19 cellular contexts compared by ENCODE assay signal in the genomic region with DNA sequence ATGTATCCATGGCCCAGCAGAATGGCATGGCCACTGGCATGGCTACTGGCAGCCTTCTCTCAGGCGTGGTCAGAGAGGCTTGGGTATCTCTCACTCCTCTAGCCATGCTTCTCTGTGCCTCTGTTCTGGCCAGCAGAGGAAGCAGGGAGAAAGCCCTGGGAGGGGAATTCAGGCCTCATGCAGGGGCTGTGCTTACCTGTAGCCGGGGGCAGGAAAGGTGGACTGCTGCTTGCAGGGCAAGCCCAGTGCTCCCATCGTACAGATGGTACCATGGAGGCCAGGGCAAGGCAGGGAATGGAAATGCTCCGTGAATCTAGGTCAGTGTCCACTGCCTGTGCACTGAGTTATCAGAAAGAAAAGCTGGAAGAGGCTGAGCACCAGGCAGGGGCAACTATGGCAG. TPM values are rescaled to one million over a fixed set of nuclear protein-coding genes. Genes with fewer than 3 reads are reported as not detected.
DNase-seq lines count a peak whose midpoint lies in the region; ATAC-seq, FAIRE-seq and TF ChIP-seq lines count a peak whose summit lies in the region.
"Had no signal": no experiment of that assay in that cellular context is flagged by ENCODE, and none has a peak within 500 bp of the region (broad histone marks: within the 10 kb centered on the region; RNA-seq: fewer than 3 reads in every experiment).

No MANE protein-coding gene starts in this region.

- H2BK15ac ChIP-seq in H1 (ENCODE audit: low read length), result peak overlapping the region; percentile 49; the same call in 1 of the 2 replicates

- H2BK12ac ChIP-seq in H1 (ENCODE audit: low read depth, low read length), result no peak overlapping the region

- no peak for TF ChIP-seq RAD21 in H1 (IDR thresholded peaks at IDR 0.05 in 1 of 2, conservative IDR thresholded peaks at IDR 0.05 in 1 of 2; ENCODE audit: low read depth in 2 of 2, low read length in 2 of 2)

- no peak overlapping the region for H3K4me3 ChIP-seq in H1 (ENCODE audit: extremely low read depth in 1 of 4, insufficient read depth in 2 of 4, low read depth in 3 of 4, low read length in 4 of 4)
- H3K4me3 ChIP-seq in tibial nerve, result no peak overlapping the region
- H3K4me3 ChIP-seq: A549 had no signal

- no peaks in the 10 kb centered on the region for H3K79me1 ChIP-seq in H1 (ENCODE audit: low read depth, low read length)

- H3K23ac ChIP-seq in H1 (ENCODE audit: insufficient read length), result no peak overlapping the region

- H3K27ac ChIP-seq in H1 (ENCODE audit: low read depth, low read length) (no peak overlapping the region), tibial nerve (no peak overlapping the region)
- H3K27ac ChIP-seq: A549, C4-2B, KMS-11 had no signal

- H2AK5ac ChIP-seq in H1 (ENCODE audit: low read depth, low read length), result no peak overlapping the region

- H3K9ac ChIP-seq in H1 (replicated peaks in 1 of 4; ENCODE audit: extremely low read depth in 1 of 4, low read depth in 3 of 4, low read length in 3 of 4), result no peak overlapping the region
- H3K9ac ChIP-seq: KMS-11 had no signal

- CTCF ChIA-PET in activated CD8-positive, alpha-beta memory T cell treated with anti-CD3 and anti-CD28 coated beads, Interleukin-2, amount 10 ng/mL, durations not matched to agents 7 days and 5 days (lab: Charles Lee), result no interaction called here
- CTCF ChIA-PET in H1 (lab: Charles Lee; ENCODE audit: partially characterized antibody), result interaction anchor here (1.5 to 1.9 kb wide), 3 partner anchors 11 to 39 kb away, joined by 6 to 7 read pairs (median 7); partner anchors contain the start of genes FAM221B and TMEM8B

- no peak for ATAC-seq in activated CD8-positive, alpha-beta memory T cell treated with anti-CD3 and anti-CD28 coated beads, Interleukin-2, amount 10 ng/mL, durations not matched to agents 7 days and 5 days
- ATAC-seq in GM21381 (IDR thresholded peaks at IDR 0.05; ENCODE audit: unreplicated experiment) (no peak), HG03175 (IDR thresholded peaks at IDR 0.05; ENCODE audit: unreplicated experiment) (no peak)
- ATAC-seq: A549 had no signal

- peaks cover 2% of the 10 kb centered on the region for H3K27me3 Mint-ChIP-seq in activated CD8-positive, alpha-beta memory T cell treated with anti-CD3 and anti-CD28 coated beads, Interleukin-2, amount 10 ng/mL, durations not matched to agents 7 days and 5 days
- peaks cover 13% of the 10 kb centered on the region for H3K27me3 Mint-ChIP-seq in osteocyte (ENCODE audit: unreplicated experiment)

- no peak for FAIRE-seq in H1 (lab: Jason Lieb, UNC)
- FAIRE-seq: A549, G401.6, GM12891 had no signal

- no peak for TF ChIP-seq EP300 in H1 (IDR thresholded peaks at IDR 0.05; ENCODE audit: borderline replicate concordance in 1 of 2, low read depth in 2 of 2, low read length in 2 of 2)
- no peak for TF ChIP-seq EP300 in tibial nerve (IDR thresholded peaks at IDR 0.05)

- H3K36me3 Mint-ChIP-seq in activated CD8-positive, alpha-beta memory T cell treated with anti-CD3 and anti-CD28 coated beads, Interleukin-2, amount 10 ng/mL, durations not matched to agents 7 days and 5 days, result no peaks in the 10 kb centered on the region
- no peaks in the 10 kb centered on the region for H3K36me3 Mint-ChIP-seq in osteocyte (ENCODE audit: unreplicated experiment)
- H3K36me3 Mint-ChIP-seq: CD4-positive, alpha-beta memory T cell had no signal

- H3K23me2 ChIP-seq in H1 (ENCODE audit: low read depth, low read length), result no peaks in the 10 kb centered on the region

- H4K91ac ChIP-seq in H1 (replicated peaks; ENCODE audit: insufficient read length, low read length), result peak overlapping the region; percentile 65

- TF ChIP-seq CTCF in H1 (IDR thresholded peaks at IDR 0.05; ENCODE audit: control extremely low read depth in 1 of 3, insufficient read depth in 1 of 3, low read depth in 1 of 3, low read length in 3 of 3), result no peak
- no peak for TF ChIP-seq CTCF in osteocyte (IDR thresholded peaks at IDR 0.05)
- no peak for TF ChIP-seq CTCF in tibial nerve (IDR thresholded peaks at IDR 0.05)

- H3K79me2 ChIP-seq in H1 (ENCODE audit: control insufficient read depth in 1 of 2, insufficient read depth in 2 of 2, low read length in 2 of 2), result no peaks in the 10 kb centered on the region

- no peaks in the 10 kb centered on the region for H3K9me3 Mint-ChIP-seq in activated CD8-positive, alpha-beta memory T cell treated with anti-CD3 and anti-CD28 coated beads, Interleukin-2, amount 10 ng/mL, durations not matched to agents 7 days and 5 days (ENCODE audit: low read depth)
- no peaks in the 10 kb centered on the region for H3K9me3 Mint-ChIP-seq in osteocyte (ENCODE audit: unreplicated experiment)
- H3K9me3 Mint-ChIP-seq: HFFc6 had no signal

- no peak overlapping the region for H4K8ac ChIP-seq in H1 (ENCODE audit: extremely low read depth, insufficient read depth, low read length)

- H2BK120ac ChIP-seq in H1 (replicated peaks; ENCODE audit: low read depth, low read length), result no peak overlapping the region

- no peak overlapping the region for H4K5ac ChIP-seq in H1 (ENCODE audit: insufficient read length, low read depth, low read length)

- H2BK5ac ChIP-seq in H1 (ENCODE audit: low read depth, low read length), result no peak overlapping the region

- peaks cover 0 to 3% of the 10 kb centered on the region in 2 experiments for H4K20me1 ChIP-seq in H1 (replicated peaks in 1 of 2; ENCODE audit: control insufficient read depth in 1 of 2, insufficient read depth in 2 of 2, low read length in 2 of 2)

- no peak for TF ChIP-seq POLR2A in H1 (IDR thresholded peaks at IDR 0.05; ENCODE audit: control extremely low read depth in 1 of 2, low read depth in 2 of 2, low read length in 2 of 2)
- no peak for TF ChIP-seq POLR2A in tibial nerve (IDR thresholded peaks at IDR 0.05)

- H3K4me1 Mint-ChIP-seq in activated CD8-positive, alpha-beta memory T cell treated with anti-CD3 and anti-CD28 coated beads, Interleukin-2, amount 10 ng/mL, durations not matched to agents 7 days and 5 days, result no peaks in the 10 kb centered on the region
- H3K4me1 Mint-ChIP-seq in osteocyte (ENCODE audit: unreplicated experiment), result no peaks in the 10 kb centered on the region
- H3K4me1 Mint-ChIP-seq: CD4-positive, alpha-beta memory T cell had no signal

- H3K18ac ChIP-seq in H1 (ENCODE audit: extremely low read depth, low read length), result no peak overlapping the region

- H3K27me3 ChIP-seq in H1 (replicated peaks in 1 of 4; ENCODE audit: control insufficient read depth in 3 of 4, extremely low read depth in 1 of 4, insufficient read depth in 3 of 4, low read length in 3 of 4) (peaks cover 0 to 4% (median 0%) of the 10 kb centered on the region in 4 experiments; a peak in 1 of 7 replicates), tibial nerve (no peaks in the 10 kb centered on the region)
- H3K27me3 ChIP-seq: BE2C had no signal

- H3K4me2 ChIP-seq in H1 (ENCODE audit: insufficient read depth in 1 of 2, low read depth in 2 of 2, low read length in 2 of 2), result no peak overlapping the region
- H3K4me2 ChIP-seq: A549, KMS-11 had no signal

- H3K56ac ChIP-seq in H1 (replicated peaks; ENCODE audit: insufficient read length, low read depth, low read length), result no peak overlapping the region

- 88% methylated on average over 4 of the region's 4 CpGs; no CpG with 5 or more reads in 1 of the 2 experiments for WGBS in H1 (ENCODE audit: extremely low coverage in 1 of 2, insufficient coverage in 1 of 2, insufficient read length in 1 of 2, insufficient replicate concordance in 2 of 2, low coverage in 1 of 2, low lambda C conversion rate in 2 of 2, missing lambda C conversion rate in 1 of 2), 2 experiments
- 96 to 97% methylated on average over 4 of the region's 4 CpGs for WGBS in tibial nerve, 2 donors

- no peak overlapping the region for H3K27ac Mint-ChIP-seq in activated CD8-positive, alpha-beta memory T cell treated with anti-CD3 and anti-CD28 coated beads, Interleukin-2, amount 10 ng/mL, durations not matched to agents 7 days and 5 days
- H3K27ac Mint-ChIP-seq in osteocyte (ENCODE audit: unreplicated experiment), result no peak overlapping the region
- H3K27ac Mint-ChIP-seq: HFFc6 had no signal

- H3K4me1 ChIP-seq in H1 (replicated peaks in 1 of 4; ENCODE audit: control insufficient read depth in 3 of 4, insufficient read depth in 4 of 4, low read length in 3 of 4), result peaks cover 0 to 8% (median 6%) of the 10 kb centered on the region in 4 experiments; a peak in 6 of 7 replicates
- no peaks in the 10 kb centered on the region for H3K4me1 ChIP-seq in tibial nerve

- H2BK20ac ChIP-seq in H1 (ENCODE audit: low read length), result no peak overlapping the region

- H3K4ac ChIP-seq in H1 (replicated peaks; ENCODE audit: insufficient read length, low read depth, low read length), result no peak overlapping the region

- peak; percentile 22 for DNase-seq in activated CD8-positive, alpha-beta memory T cell treated with anti-CD3 and anti-CD28 coated beads, Interleukin-2, amount 10 ng/mL, durations not matched to agents 7 days and 5 days
- DNase-seq in H1 (ENCODE audit: low read depth in 1 of 2, low spot score in 2 of 2), result no peak
- DNase-seq in osteocyte (ENCODE audit: extremely low spot score, unreplicated experiment), result peak; percentile 57
- no peak for DNase-seq in tibial nerve (ENCODE audit: low spot score in 2 of 2)
- DNase-seq: BE2C; CD4-positive, alpha-beta memory T cell; DMS79; GOT3; HCEC 1CT; HFFc6 had no signal

- H2AFZ ChIP-seq in H1 (ENCODE audit: low read length), result no peak overlapping the region

- no peak overlapping the region for H3K14ac ChIP-seq in H1 (ENCODE audit: insufficient read length)

- H3K9me3 ChIP-seq in H1 (ENCODE audit: insufficient read depth in 2 of 2, low read depth in 1 of 2, low read length in 1 of 2) (no peaks in the 10 kb centered on the region; a peak in 1 of 4 replicates), tibial nerve (no peaks in the 10 kb centered on the region)
- H3K9me3 ChIP-seq: A549, BE2C had no signal

- POLR2A ChIA-PET in H1 (lab: Charles Lee; ENCODE audit: partially characterized antibody), result interaction anchor here (0.9 to 2.9 kb wide), 2 partner anchors 9 to 11 kb away, joined by 3 to 14 read pairs; no protein-coding TSS in a partner anchor

- H3K36me3 ChIP-seq in H1 (ENCODE audit: control insufficient read depth in 2 of 4, insufficient read depth in 4 of 4, low read length in 3 of 4) (no peaks in the 10 kb centered on the region), tibial nerve (no peaks in the 10 kb centered on the region)
- H3K36me3 ChIP-seq: BE2C had no signal

- H3K4me3 Mint-ChIP-seq in activated CD8-positive, alpha-beta memory T cell treated with anti-CD3 and anti-CD28 coated beads, Interleukin-2, amount 10 ng/mL, durations not matched to agents 7 days and 5 days, result no peak overlapping the region
- no peak overlapping the region for H3K4me3 Mint-ChIP-seq in osteocyte (ENCODE audit: unreplicated experiment)
- H3K4me3 Mint-ChIP-seq: CD4-positive, alpha-beta memory T cell; HFFc6 had no signal

RNA-seq across cellular contexts. Expression of gene OR13J1, which starts 2.7 kb away (rescaled TPM):
- not detected for total RNA-seq in activated CD8-positive, alpha-beta memory T cell treated with anti-CD3 and anti-CD28 coated beads, Interleukin-2, amount 10 ng/mL, durations not matched to agents 7 days and 5 days
- total RNA-seq in H1 (2021; fragmentation: NEBNext Ultra II Directional; extraction: Animal tissue kit (Norgen Biotek cat#: 25700)), result not detected in 2 replicates
- polyA plus RNA-seq in H1 (2011; rRNA removed), result not detected in 2 replicates
- polyA plus RNA-seq in H1 (2011; cell fraction: cytosol; rRNA removed), result not detected
- polyA plus RNA-seq in H1 (2011; cell fraction: nucleus; rRNA removed), result not detected
- 0.13 to 0.40 TPM (median 0.23 TPM) in 3 of 4 replicates, not detected in the other for polyA plus RNA-seq in H1 (2012, experiment 1 of 2)
- not detected for polyA plus RNA-seq in H1 (2012, experiment 2 of 2)
- not detected for polyA plus RNA-seq in H1 (2013, experiment 1 of 2)
- polyA plus RNA-seq in H1 (2013, experiment 2 of 2), result not detected
- not detected in 2 replicates for polyA minus RNA-seq in H1 (2011; rRNA and poly(A)+ RNA removed)
- not detected for polyA minus RNA-seq in H1 (2011; cell fraction: cytosol; rRNA and poly(A)+ RNA removed)
- not detected for polyA minus RNA-seq in H1 (2011; cell fraction: nucleus; rRNA and poly(A)+ RNA removed)
- total RNA-seq in osteocyte (not detected in 2 replicates), tibial nerve (not detected)
- total RNA-seq: CD4-positive, alpha-beta memory T cell; HFFc6; HT-29 had no signal
- polyA plus RNA-seq: A549; AG04450; CD4-positive, alpha-beta memory T cell had no signal

RNA-seq across cellular contexts. Expression of gene HRCT1, which starts 38.5 kb away (rescaled TPM):
- not detected for total RNA-seq in activated CD8-positive, alpha-beta memory T cell treated with anti-CD3 and anti-CD28 coated beads, Interleukin-2, amount 10 ng/mL, durations not matched to agents 7 days and 5 days
- total RNA-seq in H1 (2021; fragmentation: NEBNext Ultra II Directional; extraction: Animal tissue kit (Norgen Biotek cat#: 25700)), result not detected in 2 replicates
- polyA plus RNA-seq in H1 (2011; rRNA removed), result not detected in 2 replicates
- not detected for polyA plus RNA-seq in H1 (2011; cell fraction: cytosol; rRNA removed)
- polyA plus RNA-seq in H1 (2011; cell fraction: nucleus; rRNA removed), result 0.50 TPM
- polyA plus RNA-seq in H1 (2012, experiment 1 of 2), result 0.24 TPM in 1 of 4 replicates, not detected in the others
- not detected for polyA plus RNA-seq in H1 (2012, experiment 2 of 2)
- not detected for polyA plus RNA-seq in H1 (2013, experiment 1 of 2)
- not detected for polyA plus RNA-seq in H1 (2013, experiment 2 of 2)
- polyA minus RNA-seq in H1 (2011; rRNA and poly(A)+ RNA removed), result not detected in 2 replicates
- polyA minus RNA-seq in H1 (2011; cell fraction: cytosol; rRNA and poly(A)+ RNA removed), result not detected
- polyA minus RNA-seq in H1 (2011; cell fraction: nucleus; rRNA and poly(A)+ RNA removed), result not detected
- 3.0 and 3.7 TPM in 2 replicates for total RNA-seq in osteocyte
- total RNA-seq in tibial nerve, result 10 to 100 TPM in 3 of 4 donors, 1 to 10 TPM in 1; 7.2 to 15.5 (median 12.0) TPM
- total RNA-seq: CD4-positive, alpha-beta memory T cell had no signal
- polyA plus RNA-seq: CD4-positive, alpha-beta memory T cell had no signal

RNA-seq across cellular contexts. Expression of gene TMEM8B, which starts 38.5 kb away (rescaled TPM):
- total RNA-seq in activated CD8-positive, alpha-beta memory T cell treated with anti-CD3 and anti-CD28 coated beads, Interleukin-2, amount 10 ng/mL, durations not matched to agents 7 days and 5 days, result 1 to 10 TPM; 1.2 to 3.5 TPM
- total RNA-seq in H1 (2021; fragmentation: NEBNext Ultra II Directional; extraction: Animal tissue kit (Norgen Biotek cat#: 25700)), result 5.7 and 7.5 TPM in 2 replicates
- polyA plus RNA-seq in H1 (2011; rRNA removed), result 10.4 and 12.2 TPM in 2 replicates
- 6.6 TPM for polyA plus RNA-seq in H1 (2011; cell fraction: cytosol; rRNA removed)
- 19.8 TPM for polyA plus RNA-seq in H1 (2011; cell fraction: nucleus; rRNA removed)
- 4.6 to 7.4 TPM (median 6.1 TPM) in 4 replicates for polyA plus RNA-seq in H1 (2012, experiment 1 of 2)
- polyA plus RNA-seq in H1 (2012, experiment 2 of 2), result 4.5 TPM
- 5.6 TPM for polyA plus RNA-seq in H1 (2013, experiment 1 of 2)
- polyA plus RNA-seq in H1 (2013, experiment 2 of 2), result 5.2 TPM
- 7.2 and 10.8 TPM in 2 replicates for polyA minus RNA-seq in H1 (2011; rRNA and poly(A)+ RNA removed)
- 5.6 TPM for polyA minus RNA-seq in H1 (2011; cell fraction: cytosol; rRNA and poly(A)+ RNA removed)
- polyA minus RNA-seq in H1 (2011; cell fraction: nucleus; rRNA and poly(A)+ RNA removed), result 12.8 TPM
- total RNA-seq in osteocyte (25.6 and 29.9 TPM in 2 replicates), tibial nerve (10 to 100 TPM; 14.6 to 23.9 (median 20.1) TPM)

RNA-seq across cellular contexts. Expression of gene FAM221B, which starts 39.0 kb away (rescaled TPM):
- not detected for total RNA-seq in activated CD8-positive, alpha-beta memory T cell treated with anti-CD3 and anti-CD28 coated beads, Interleukin-2, amount 10 ng/mL, durations not matched to agents 7 days and 5 days
- not detected in 2 replicates for total RNA-seq in H1 (2021; fragmentation: NEBNext Ultra II Directional; extraction: Animal tissue kit (Norgen Biotek cat#: 25700))
- 0.03 TPM in 1 of 2 replicates, not detected in the other for polyA plus RNA-seq in H1 (2011; rRNA removed)
- 0.06 TPM for polyA plus RNA-seq in H1 (2011; cell fraction: cytosol; rRNA removed)
- not detected for polyA plus RNA-seq in H1 (2011; cell fraction: nucleus; rRNA removed)
- polyA plus RNA-seq in H1 (2012, experiment 1 of 2), result 0.05 to 0.08 TPM in 2 of 4 replicates, not detected in the others
- not detected for polyA plus RNA-seq in H1 (2012, experiment 2 of 2)
- polyA plus RNA-seq in H1 (2013, experiment 1 of 2), result not detected
- polyA plus RNA-seq in H1 (2013, experiment 2 of 2), result not detected
- 0.09 TPM in 1 of 2 replicates, not detected in the other for polyA minus RNA-seq in H1 (2011; rRNA and poly(A)+ RNA removed)
- polyA minus RNA-seq in H1 (2011; cell fraction: cytosol; rRNA and poly(A)+ RNA removed), result not detected
- not detected for polyA minus RNA-seq in H1 (2011; cell fraction: nucleus; rRNA and poly(A)+ RNA removed)
- total RNA-seq in osteocyte (not detected in 2 replicates), tibial nerve (not detected)
- total RNA-seq: CD4-positive, alpha-beta memory T cell; HFFc6 had no signal
- polyA plus RNA-seq: A549; AG04450; CD4-positive, alpha-beta memory T cell had no signal

RNA-seq across cellular contexts. Expression of gene SPAAR, which starts 41.8 kb away (rescaled TPM):
- total RNA-seq in activated CD8-positive, alpha-beta memory T cell treated with anti-CD3 and anti-CD28 coated beads, Interleukin-2, amount 10 ng/mL, durations not matched to agents 7 days and 5 days, result not detected
- not detected in 2 replicates for total RNA-seq in H1 (2021; fragmentation: NEBNext Ultra II Directional; extraction: Animal tissue kit (Norgen Biotek cat#: 25700))
- polyA plus RNA-seq in H1 (2011; rRNA removed), result 0.27 and 0.33 TPM in 2 replicates
- 0.18 TPM for polyA plus RNA-seq in H1 (2011; cell fraction: cytosol; rRNA removed)
- 0.74 TPM for polyA plus RNA-seq in H1 (2011; cell fraction: nucleus; rRNA removed)
- 0.15 to 0.34 TPM (median 0.29 TPM) in 3 of 4 replicates, not detected in the other for polyA plus RNA-seq in H1 (2012, experiment 1 of 2)
- polyA plus RNA-seq in H1 (2012, experiment 2 of 2), result not detected
- 0.30 TPM for polyA plus RNA-seq in H1 (2013, experiment 1 of 2)
- polyA plus RNA-seq in H1 (2013, experiment 2 of 2), result 0.17 TPM
- polyA minus RNA-seq in H1 (2011; rRNA and poly(A)+ RNA removed), result 0.34 and 0.66 TPM in 2 replicates
- polyA minus RNA-seq in H1 (2011; cell fraction: cytosol; rRNA and poly(A)+ RNA removed), result not detected
- 0.50 TPM for polyA minus RNA-seq in H1 (2011; cell fraction: nucleus; rRNA and poly(A)+ RNA removed)
- total RNA-seq in osteocyte, result 0.56 TPM in 1 of 2 replicates, not detected in the other
- total RNA-seq in tibial nerve, result 10 to 100 TPM in 1 of 4 donors, 1 to 10 TPM in 3; 5.1 to 12.2 (median 7.7) TPM
- total RNA-seq: CD4-positive, alpha-beta memory T cell had no signal
- polyA plus RNA-seq: A549; CD4-positive, alpha-beta memory T cell had no signal

Comparison
In these comparisons a context has a peak if more than half of its experiments do, and no peak if none do; other contexts are left out.
1. DNase-seq: peak in activated CD8-positive, alpha-beta memory T cell treated with anti-CD3 and anti-CD28 coated beads, Interleukin-2, amount 10 ng/mL, durations not matched to agents 7 days and 5 days (single experiment) and osteocyte (single experiment); none in H1 (0 of 2) and tibial nerve (0 of 2).